ENCODE assay signal across 17 cellular contexts in the genomic region with DNA sequence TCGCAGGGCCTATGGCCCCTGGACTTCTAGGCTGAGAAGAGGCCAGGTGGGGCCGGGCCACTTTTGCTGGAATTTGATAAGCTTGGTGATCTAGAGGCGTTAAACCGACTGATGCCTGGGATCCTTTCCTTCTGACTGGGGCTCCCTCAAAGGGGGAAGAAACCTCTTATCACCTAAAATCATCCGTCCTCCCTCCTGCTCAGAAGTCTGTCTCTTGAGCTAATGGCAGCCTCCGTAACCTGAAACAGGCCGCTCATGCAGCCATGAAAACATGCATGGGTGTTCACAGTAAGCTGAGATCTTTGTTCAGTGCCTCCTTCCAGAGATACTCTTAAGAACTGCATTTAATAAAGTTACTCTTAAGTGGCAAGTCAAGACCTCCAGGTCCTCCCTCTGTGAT. TPM values are rescaled to one million over a fixed set of nuclear protein-coding genes. Genes with fewer than 3 reads are reported as not detected.
A peak's percentile ranks its signal among the peaks of the same experiment; 100 is the strongest.
DNase-seq lines count a peak whose midpoint lies in the region; ATAC-seq and TF ChIP-seq lines count a peak whose summit lies in the region.
"Had no signal": no experiment of that assay in that cellular context is flagged by ENCODE, and none has a peak within 500 bp of the region (broad histone marks: within the 10 kb centered on the region; RNA-seq: fewer than 3 reads in every experiment).

No MANE protein-coding gene starts in this region.

- no peak overlapping the region for H3K56ac ChIP-seq in H9 (ENCODE audit: insufficient read length, low read depth, low read length)

- intact Hi-C loops in CD4-positive, alpha-beta T cell (cut with DNase I, micrococcal nuclease), result no loop called here
- intact Hi-C loops in esophagus muscularis mucosa (cut with DNase I), result no loop called here
- intact Hi-C loops in right cardiac atrium (cut with DNase I), result loop anchor here in 1 of 4 donors (10.0 kb wide), 1 partner anchor 776 kb away; no protein-coding TSS in a partner anchor

- peaks cover 97% of the 10 kb centered on the region for H3K36me3 Mint-ChIP-seq in CD4-positive, alpha-beta T cell (ENCODE audit: low read depth)
- H3K36me3 Mint-ChIP-seq in H9 (ENCODE audit: insufficient read depth in 1 of 3, low read depth in 3 of 3) (peaks cover 29 to 81% (median 71%) of the 10 kb centered on the region in 3 experiments; a peak in 6 of 7 replicates), endothelial cell (ENCODE audit: low read depth, unreplicated experiment) (no peaks in the 10 kb centered on the region)
- H3K36me3 Mint-ChIP-seq in naive thymus-derived CD8-positive, alpha-beta T cell, result peaks cover 12 to 88% (median 41%) of the 10 kb centered on the region in 3 donors

- no peak for TF ChIP-seq CTCF in CD4-positive, alpha-beta T cell (IDR thresholded peaks at IDR 0.05)
- TF ChIP-seq CTCF in H9 (conservative IDR thresholded peaks at IDR 0.05) (no peak), esophagus muscularis mucosa (IDR thresholded peaks at IDR 0.05) (no peak), endothelial cell (IDR thresholded peaks at IDR 0.05; ENCODE audit: unreplicated experiment) (no peak)

- H2BK12ac ChIP-seq in H9 (ENCODE audit: insufficient read length, low read depth, low read length), result no peak overlapping the region

- WGBS in H9 (ENCODE audit: extremely low coverage, insufficient read length, low lambda C conversion rate), result no CpG with 5 or more reads among the region's 7 CpGs
- WGBS in esophagus muscularis mucosa, result 89% methylated on average over 7 of the region's 7 CpGs
- 79% methylated on average over 7 of the region's 7 CpGs for WGBS in right cardiac atrium

- H2AK5ac ChIP-seq in H9 (ENCODE audit: insufficient read length, low read length), result no peak overlapping the region

- no peak overlapping the region for H2BK15ac ChIP-seq in H9 (ENCODE audit: low read depth, low read length)

- no peak for TF ChIP-seq POLR2A in esophagus muscularis mucosa (IDR thresholded peaks at IDR 0.05; ENCODE audit: low read depth)

- no peaks in the 10 kb centered on the region for H3K27me3 ChIP-seq in CD4-positive, alpha-beta T cell (ENCODE audit: control insufficient read depth, insufficient read depth, low read length)
- H3K27me3 ChIP-seq in H9 (ENCODE audit: insufficient read depth, low read length), result no peaks in the 10 kb centered on the region
- H3K27me3 ChIP-seq in esophagus muscularis mucosa, result peaks cover 0 to 6% (median 0%) of the 10 kb centered on the region in 4 donors
- H3K27me3 ChIP-seq in right cardiac atrium (ENCODE audit: control insufficient read depth, insufficient read depth), result no peaks in the 10 kb centered on the region
- H3K27me3 ChIP-seq: BLaER1 treated with 17β-estradiol and CSF1 and Interleukin-3, amounts not matched to agents 10 nM and 100 nM had no signal

- H3T11ph ChIP-seq in H9 (ENCODE audit: low read length), result no peak overlapping the region

- DNase-seq in CD4-positive, alpha-beta T cell, result no peak
- DNase-seq in H9 (no peak), esophagus muscularis mucosa (ENCODE audit: extremely low spot score) (peak; percentile 50), right cardiac atrium (no peak), endothelial cell (ENCODE audit: low spot score) (no peak)
- no peak for DNase-seq in naive thymus-derived CD8-positive, alpha-beta T cell
- DNase-seq: HFFc6, NCI-H1417 treated with DMSO at 0.1 percent for 48 hours, NCI-H187 treated with DMSO at 0.1 percent for 48 hours, NCI-H345, NCI-H524 treated with DMSO at 0.1 percent for 48 hours, PC-3, RPMI8226, SIG-M5 had no signal

- H3K4me3 Mint-ChIP-seq in CD4-positive, alpha-beta T cell, result no peak overlapping the region
- no peak overlapping the region for H3K4me3 Mint-ChIP-seq in H9
- peak overlapping the region in 7 of 10 donors; percentile 10 to 66 (median 30) for H3K4me3 Mint-ChIP-seq in naive thymus-derived CD8-positive, alpha-beta T cell
- H3K4me3 Mint-ChIP-seq in endothelial cell (ENCODE audit: unreplicated experiment), result no peak overlapping the region
- H3K4me3 Mint-ChIP-seq: HFFc6 had no signal

- ATAC-seq in CD4-positive, alpha-beta T cell (ENCODE audit: poor library complexity), result no peak
- ATAC-seq in naive thymus-derived CD8-positive, alpha-beta T cell, result no peak
- ATAC-seq in right cardiac atrium (no peak), HG03175 (IDR thresholded peaks at IDR 0.05; ENCODE audit: unreplicated experiment) (no peak)
- ATAC-seq: PC-3 had no signal

- no peak overlapping the region for H3K14ac ChIP-seq in H9 (ENCODE audit: insufficient read depth, low read length)

- H3K18ac ChIP-seq in H9 (ENCODE audit: insufficient read length, low read depth, low read length), result no peak overlapping the region

- CTCF ChIA-PET in CD4-positive, alpha-beta T cell (lab: Charles Lee), result interaction anchor here (1.1 to 2.3 kb wide), 2 partner anchors 9 to 15 kb away, joined by 4 to 7 read pairs; no protein-coding TSS in a partner anchor

- H4K8ac ChIP-seq in H9 (replicated peaks; ENCODE audit: insufficient read length, low read depth, low read length), result no peak overlapping the region

- peak overlapping the region; percentile 67 for H3K27ac Mint-ChIP-seq in CD4-positive, alpha-beta T cell
- peak overlapping the region; percentile 8 to 71 (median 38); a peak in 4 of 7 replicates for H3K27ac Mint-ChIP-seq in H9
- peak overlapping the region in 9 of 10 donors; percentile 47 to 95 (median 81) for H3K27ac Mint-ChIP-seq in naive thymus-derived CD8-positive, alpha-beta T cell
- H3K27ac Mint-ChIP-seq in endothelial cell (ENCODE audit: unreplicated experiment), result no peak overlapping the region
- H3K27ac Mint-ChIP-seq: HFFc6 had no signal

- H3K27ac ChIP-seq in CD4-positive, alpha-beta T cell (ENCODE audit: low read depth, low read length), result no peak overlapping the region
- H3K27ac ChIP-seq in H9 (ENCODE audit: insufficient read length, low read depth, low read length) (no peak overlapping the region), esophagus muscularis mucosa (replicated peaks in 1 of 4) (no peak overlapping the region), right cardiac atrium (ENCODE audit: low read length) (no peak overlapping the region)
- H3K27ac ChIP-seq: BLaER1 treated with 17β-estradiol and CSF1 and Interleukin-3, amounts not matched to agents 10 nM and 100 nM; HL-60 had no signal

- no peak overlapping the region for H3K4me2 ChIP-seq in H9 (ENCODE audit: insufficient read depth, insufficient read length, low read length)
- H3K4me2 ChIP-seq: BLaER1 treated with 17β-estradiol and CSF1 and Interleukin-3, amounts not matched to agents 10 nM and 100 nM had no signal

- no peaks in the 10 kb centered on the region for H4K20me1 ChIP-seq in H9 (ENCODE audit: control insufficient read depth, insufficient read depth, insufficient read length)
- H4K20me1 ChIP-seq: BLaER1 treated with 17β-estradiol and CSF1 and Interleukin-3, amounts not matched to agents 10 nM and 100 nM had no signal

- H2BK20ac ChIP-seq in H9 (ENCODE audit: low read depth, low read length, poor library complexity, severe bottlenecking), result no peak overlapping the region

- no peaks in the 10 kb centered on the region for H3K23me2 ChIP-seq in H9 (ENCODE audit: insufficient read length, low read depth, low read length, poor library complexity, severe bottlenecking)

- H3K79me2 ChIP-seq in H9 (ENCODE audit: insufficient read depth, low read length), result no peaks in the 10 kb centered on the region

- no peak overlapping the region for H3K4me3 ChIP-seq in esophagus muscularis mucosa
- H3K4me3 ChIP-seq in right cardiac atrium (ENCODE audit: low read length), result no peak overlapping the region
- H3K4me3 ChIP-seq: BLaER1 treated with 17β-estradiol and CSF1 and Interleukin-3, amounts not matched to agents 10 nM and 100 nM had no signal

- H3K23ac ChIP-seq in H9 (ENCODE audit: insufficient read length, low read depth, low read length), result no peak overlapping the region

- POLR2A ChIA-PET in CD4-positive, alpha-beta T cell (lab: Charles Lee), result interaction anchor here (0.7 to 2.7 kb wide), 2 partner anchors 8 to 33 kb away, joined by 3 to 10 read pairs; no protein-coding TSS in a partner anchor
- POLR2A ChIA-PET in naive thymus-derived CD8-positive, alpha-beta T cell (lab: Charles Lee), result interaction anchor here (0.7 to 0.9 kb wide), 2 partner anchors 41 to 142 kb away, joined by 3 read pairs; no protein-coding TSS in a partner anchor

- no peak overlapping the region for H4K5ac ChIP-seq in H9 (ENCODE audit: insufficient read length, low read depth, low read length)

- no peak overlapping the region for H2BK120ac ChIP-seq in H9 (ENCODE audit: low read depth, low read length, poor library complexity, severe bottlenecking)

- no peak overlapping the region for H3K9ac ChIP-seq in H9 (ENCODE audit: extremely low read depth, insufficient read length, low read length)
- H3K9ac ChIP-seq: BLaER1 treated with 17β-estradiol and CSF1 and Interleukin-3, amounts not matched to agents 10 nM and 100 nM had no signal

- no peaks in the 10 kb centered on the region for H3K4me1 ChIP-seq in H9 (ENCODE audit: insufficient read depth, low read length)
- H3K4me1 ChIP-seq in esophagus muscularis mucosa, result no peaks in the 10 kb centered on the region
- no peaks in the 10 kb centered on the region for H3K4me1 ChIP-seq in right cardiac atrium (ENCODE audit: control insufficient read depth, insufficient read depth, low read length)
- H3K4me1 ChIP-seq: BLaER1 treated with 17β-estradiol and CSF1 and Interleukin-3, amounts not matched to agents 10 nM and 100 nM had no signal

- no peaks in the 10 kb centered on the region for H3K27me3 Mint-ChIP-seq in CD4-positive, alpha-beta T cell
- H3K27me3 Mint-ChIP-seq in H9 (ENCODE audit: low read depth), result no peaks in the 10 kb centered on the region
- no peaks in the 10 kb centered on the region for H3K27me3 Mint-ChIP-seq in naive thymus-derived CD8-positive, alpha-beta T cell
- H3K27me3 Mint-ChIP-seq in endothelial cell (ENCODE audit: unreplicated experiment), result no peaks in the 10 kb centered on the region

- TF ChIP-seq EP300 in esophagus muscularis mucosa (IDR thresholded peaks at IDR 0.05), result no peak

- H3K4ac ChIP-seq in H9 (ENCODE audit: low read depth, low read length), result no peak overlapping the region

- H3K9me3 Mint-ChIP-seq in CD4-positive, alpha-beta T cell, result no peaks in the 10 kb centered on the region
- H3K9me3 Mint-ChIP-seq in H9, result no peaks in the 10 kb centered on the region
- H3K9me3 Mint-ChIP-seq in naive thymus-derived CD8-positive, alpha-beta T cell, result no peaks in the 10 kb centered on the region
- H3K9me3 Mint-ChIP-seq in endothelial cell (ENCODE audit: unreplicated experiment), result no peaks in the 10 kb centered on the region
- H3K9me3 Mint-ChIP-seq: HFFc6 had no signal

- H3K79me1 ChIP-seq in H9 (ENCODE audit: insufficient read depth, low read depth, low read length, poor library complexity, severe bottlenecking), result no peaks in the 10 kb centered on the region

- H3K9me3 ChIP-seq in CD4-positive, alpha-beta T cell (ENCODE audit: control insufficient read depth, low read length), result no peaks in the 10 kb centered on the region
- H3K9me3 ChIP-seq in H9 (ENCODE audit: control insufficient read depth, low read depth, low read length), result no peaks in the 10 kb centered on the region
- no peaks in the 10 kb centered on the region for H3K9me3 ChIP-seq in esophagus muscularis mucosa
- no peaks in the 10 kb centered on the region for H3K9me3 ChIP-seq in right cardiac atrium (ENCODE audit: control insufficient read depth, low read length)
- H3K9me3 ChIP-seq: BLaER1 treated with 17β-estradiol and CSF1 and Interleukin-3, amounts not matched to agents 10 nM and 100 nM had no signal

- H3K4me1 Mint-ChIP-seq in CD4-positive, alpha-beta T cell (ENCODE audit: low read depth), result peaks cover 64% of the 10 kb centered on the region
- peaks cover 4 to 7% of the 10 kb centered on the region in 2 experiments; a peak in 2 of 4 replicates for H3K4me1 Mint-ChIP-seq in H9
- peaks cover 27 to 65% (median 49%) of the 10 kb centered on the region in 4 donors for H3K4me1 Mint-ChIP-seq in naive thymus-derived CD8-positive, alpha-beta T cell
- H3K4me1 Mint-ChIP-seq in endothelial cell (ENCODE audit: unreplicated experiment), result peaks cover 11% of the 10 kb centered on the region

- H4K91ac ChIP-seq in H9 (ENCODE audit: insufficient read length, low read depth, low read length), result no peak overlapping the region

- no peak overlapping the region for H2BK5ac ChIP-seq in H9 (ENCODE audit: insufficient read length, low read length)

- peaks cover 0 to 64% (median 4%) of the 10 kb centered on the region in 4 donors for H3K36me3 ChIP-seq in esophagus muscularis mucosa

- H2AFZ ChIP-seq in H9 (ENCODE audit: low read length), result no peak overlapping the region

RNA-seq across cellular contexts. Expression of a gene that starts 43.8 kb away (rescaled TPM):
- total RNA-seq in CD4-positive, alpha-beta T cell, result 10 to 100 TPM; 53.5 to 58.0 TPM
- total RNA-seq in H9 (2021), result 78.3 and 78.9 TPM in 2 replicates
- 10 to 100 TPM; 29.9 to 46.5 (median 36.6) TPM for total RNA-seq in esophagus muscularis mucosa
- 100 to 1,000 TPM; 119 to 127 TPM for total RNA-seq in naive thymus-derived CD8-positive, alpha-beta T cell
- 10 to 100 TPM; 58.4 to 80.0 (median 64.2) TPM for polyA plus RNA-seq in naive thymus-derived CD8-positive, alpha-beta T cell
- 10 to 100 TPM; 24.0 to 38.3 (median 32.1) TPM for total RNA-seq in right cardiac atrium
- 14.8 TPM for polyA plus RNA-seq in right cardiac atrium
- total RNA-seq in endothelial cell (ENCODE audit: unreplicated experiment), result 34.0 TPM

Comparison
In these comparisons a context has a peak if more than half of its experiments do, and no peak if none do; other contexts are left out.
1. H3K4me3 Mint-ChIP-seq: peak in naive thymus-derived CD8-positive, alpha-beta T cell (7 of 10); none in CD4-positive, alpha-beta T cell (single experiment), H9 (0 of 2) and endothelial cell (single experiment).